1 cellular context compared by ENCODE assay signal in the genomic region with DNA sequence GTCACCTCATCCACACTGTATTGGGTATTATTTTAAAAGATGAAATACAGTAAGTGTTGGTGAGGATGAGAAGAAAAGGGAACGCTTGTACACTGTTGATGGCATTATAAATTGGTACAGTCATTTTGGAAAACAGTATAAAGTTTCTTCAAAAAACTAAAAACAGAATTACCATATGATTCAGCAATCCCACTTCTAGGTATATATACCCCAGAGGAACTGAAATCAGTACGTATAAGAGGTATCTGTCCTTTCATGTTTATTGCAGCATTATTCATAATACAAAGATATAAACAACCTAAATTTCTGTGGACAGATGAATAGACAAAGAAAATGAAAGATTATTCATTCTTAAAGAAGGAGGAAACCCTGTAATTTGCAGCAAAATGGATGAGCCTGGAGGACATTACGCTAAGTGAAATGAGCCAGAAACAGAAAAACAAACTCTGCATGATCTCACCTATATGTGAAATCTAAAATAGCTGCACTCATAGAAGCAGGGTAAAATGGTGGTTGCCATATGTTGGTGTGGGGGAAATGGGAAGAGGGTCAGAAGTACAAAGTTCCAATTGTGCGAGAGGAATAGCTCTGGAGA.
TF ChIP-seq lines count a peak whose summit lies in the region.

No MANE protein-coding gene starts in this region.

TF ChIP-seq in GM12878, 131 proteins besides CTCF, POLR2A, EP300 and RAD21 (continued from another document):
- TF ChIP-seq, protein P1, sequence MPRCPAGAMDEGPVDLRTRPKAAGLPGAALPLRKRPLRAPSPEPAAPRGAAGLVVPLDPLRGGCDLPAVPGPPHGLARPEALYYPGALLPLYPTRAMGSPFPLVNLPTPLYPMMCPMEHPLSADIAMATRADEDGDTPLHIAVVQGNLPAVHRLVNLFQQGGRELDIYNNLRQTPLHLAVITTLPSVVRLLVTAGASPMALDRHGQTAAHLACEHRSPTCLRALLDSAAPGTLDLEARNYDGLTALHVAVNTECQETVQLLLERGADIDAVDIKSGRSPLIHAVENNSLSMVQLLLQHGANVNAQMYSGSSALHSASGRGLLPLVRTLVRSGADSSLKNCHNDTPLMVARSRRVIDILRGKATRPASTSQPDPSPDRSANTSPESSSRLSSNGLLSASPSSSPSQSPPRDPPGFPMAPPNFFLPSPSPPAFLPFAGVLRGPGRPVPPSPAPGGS (IDR thresholded peaks at IDR 0.05; ENCODE audit: borderline replicate concordance, insufficient read depth, low read depth, low read length, poor library complexity, severe bottlenecking) = no peak
- TF ChIP-seq, protein P2, sequence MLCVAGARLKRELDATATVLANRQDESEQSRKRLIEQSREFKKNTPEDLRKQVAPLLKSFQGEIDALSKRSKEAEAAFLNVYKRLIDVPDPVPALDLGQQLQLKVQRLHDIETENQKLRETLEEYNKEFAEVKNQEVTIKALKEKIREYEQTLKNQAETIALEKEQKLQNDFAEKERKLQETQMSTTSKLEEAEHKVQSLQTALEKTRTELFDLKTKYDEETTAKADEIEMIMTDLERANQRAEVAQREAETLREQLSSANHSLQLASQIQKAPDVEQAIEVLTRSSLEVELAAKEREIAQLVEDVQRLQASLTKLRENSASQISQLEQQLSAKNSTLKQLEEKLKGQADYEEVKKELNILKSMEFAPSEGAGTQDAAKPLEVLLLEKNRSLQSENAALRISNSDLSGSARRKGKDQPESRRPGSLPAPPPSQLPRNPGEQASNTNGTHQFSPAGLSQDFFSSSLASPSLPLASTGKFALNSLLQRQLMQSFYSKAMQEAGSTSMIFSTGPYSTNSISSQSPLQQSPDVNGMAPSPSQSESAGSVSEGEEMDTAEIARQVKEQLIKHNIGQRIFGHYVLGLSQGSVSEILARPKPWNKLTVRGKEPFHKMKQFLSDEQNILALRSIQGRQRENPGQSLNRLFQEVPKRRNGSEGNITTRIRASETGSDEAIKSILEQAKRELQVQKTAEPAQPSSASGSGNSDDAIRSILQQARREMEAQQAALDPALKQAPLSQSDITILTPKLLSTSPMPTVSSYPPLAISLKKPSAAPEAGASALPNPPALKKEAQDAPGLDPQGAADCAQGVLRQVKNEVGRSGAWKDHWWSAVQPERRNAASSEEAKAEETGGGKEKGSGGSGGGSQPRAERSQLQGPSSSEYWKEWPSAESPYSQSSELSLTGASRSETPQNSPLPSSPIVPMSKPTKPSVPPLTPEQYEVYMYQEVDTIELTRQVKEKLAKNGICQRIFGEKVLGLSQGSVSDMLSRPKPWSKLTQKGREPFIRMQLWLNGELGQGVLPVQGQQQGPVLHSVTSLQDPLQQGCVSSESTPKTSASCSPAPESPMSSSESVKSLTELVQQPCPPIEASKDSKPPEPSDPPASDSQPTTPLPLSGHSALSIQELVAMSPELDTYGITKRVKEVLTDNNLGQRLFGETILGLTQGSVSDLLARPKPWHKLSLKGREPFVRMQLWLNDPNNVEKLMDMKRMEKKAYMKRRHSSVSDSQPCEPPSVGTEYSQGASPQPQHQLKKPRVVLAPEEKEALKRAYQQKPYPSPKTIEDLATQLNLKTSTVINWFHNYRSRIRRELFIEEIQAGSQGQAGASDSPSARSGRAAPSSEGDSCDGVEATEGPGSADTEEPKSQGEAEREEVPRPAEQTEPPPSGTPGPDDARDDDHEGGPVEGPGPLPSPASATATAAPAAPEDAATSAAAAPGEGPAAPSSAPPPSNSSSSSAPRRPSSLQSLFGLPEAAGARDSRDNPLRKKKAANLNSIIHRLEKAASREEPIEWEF (IDR thresholded peaks at IDR 0.05; ENCODE audit: insufficient replicate concordance, low read depth, low read length) = no peak
- TF ChIP-seq RELA (IDR thresholded peaks at IDR 0.05; ENCODE audit: borderline replicate concordance, partially characterized antibody) (no peak), RBBP5 (conservative IDR thresholded peaks at IDR 0.05) (no peak), TARDBP (IDR thresholded peaks at IDR 0.05; ENCODE audit: borderline replicate concordance) (no peak)
TF ChIP-seq in GM12878: peak in this region for 22.
